Comparison of ENCODE assay signal across 28 cellular contexts in genomic region chr3:138054057-138054456, GRCh38. TPM values are rescaled to one million over a fixed set of nuclear protein-coding genes. Genes with fewer than 3 reads are reported as not detected.
DNase-seq lines count a peak whose midpoint lies in the region; ATAC-seq, FAIRE-seq and TF ChIP-seq lines count a peak whose summit lies in the region.
"Had no signal": no experiment of that assay in that cellular context is flagged by ENCODE, and none has a peak within 500 bp of the region (broad histone marks: within the 10 kb centered on the region; RNA-seq: fewer than 3 reads in every experiment).

No MANE protein-coding gene starts in this region.

- TF ChIP-seq POLR2A in HepG2 (IDR thresholded peaks at IDR 0.05; ENCODE audit: insufficient read depth in 1 of 2, low read depth in 2 of 2, low read length in 2 of 2) (no peak), right lobe of liver (IDR thresholded peaks at IDR 0.05) (no peak), K562 (conservative IDR thresholded peaks at IDR 0.05) (no peak)

- no TSS peak for BruUV-seq in HepG2 (replicated peaks; lab: Mats Ljungman, UMichigan)
- no TSS peak for BruUV-seq in K562 (replicated peaks; lab: Mats Ljungman, UMichigan)
- no TSS peak for BruUV-seq in PC-3 (replicated peaks; lab: Mats Ljungman, UMichigan)

- DNase-seq in HepG2 (ENCODE audit: low spot score) (no peak), right lobe of liver (no peak), K562 (ENCODE audit: extremely low read depth in 1 of 4, low spot score in 3 of 4) (no peak), PC-3 (no peak), substantia nigra (lab: John Stamatoyannopoulos, UW) (no peak)
- DNase-seq: ACHN; BE2C; C1 segment of cervical spinal cord; CD4-positive, alpha-beta memory T cell; CD4-positive, CD25-positive, alpha-beta regulatory T cell; CD8-positive, alpha-beta memory T cell; COR-L47; DMS 273 treated with DMSO at 0.1 percent for 48 hours; DMS153; DMS53; DMS79; DND-41; EL; GDM1 had no signal

- no peaks in the 10 kb centered on the region for H3F3A ChIP-seq in PC-3 (ENCODE audit: low read length, unreplicated experiment)

- H3K4me3 ChIP-seq in HepG2 (replicated peaks in 1 of 3; ENCODE audit: insufficient read depth in 1 of 3, low read depth in 2 of 3, low read length in 3 of 3) (no peak overlapping the region), right lobe of liver (no peak overlapping the region), K562 (no peak overlapping the region), PC-3 (ENCODE audit: low read length) (no peak overlapping the region)
- H3K4me3 ChIP-seq: BLaER1, GM12878 had no signal

- FAIRE-seq in HepG2 (lab: Jason Lieb, UNC) (no peak), K562 (lab: Jason Lieb, UNC) (no peak)
- FAIRE-seq: GM12878, GM19239 had no signal

- no peak for TF ChIP-seq EP300 in HepG2 (IDR thresholded peaks at IDR 0.05; ENCODE audit: low read depth in 2 of 2, low read length in 2 of 2)
- no peak for TF ChIP-seq EP300 in HepG2 (CRISPR knock-in tag; IDR thresholded peaks at IDR 0.05; ENCODE audit: borderline replicate concordance)
- TF ChIP-seq EP300 in K562 (IDR thresholded peaks at IDR 0.05; ENCODE audit: low read length): no peak

- H3K27ac ChIP-seq in HepG2 (ENCODE audit: extremely low read length, insufficient read depth, low read length) (no peak overlapping the region), right lobe of liver (no peak overlapping the region), K562 (ENCODE audit: extremely low read depth, low read depth, low read length) (no peak overlapping the region), PC-3 (ENCODE audit: low read length) (no peak overlapping the region), substantia nigra (ENCODE audit: low read depth, low read length, poor library complexity, severe bottlenecking) (no peak overlapping the region)
- H3K27ac ChIP-seq: 22Rv1, BLaER1 had no signal

- no peak overlapping the region for H3K4me2 ChIP-seq in HepG2 (ENCODE audit: low read depth, low read length)
- no peak overlapping the region for H3K4me2 ChIP-seq in K562 (ENCODE audit: insufficient read depth, low read length)
- no peak overlapping the region for H3K4me2 ChIP-seq in PC-3 (ENCODE audit: low read length)
- H3K4me2 ChIP-seq: BLaER1 had no signal

- no peaks in the 10 kb centered on the region for H3K9me3 ChIP-seq in HepG2 (ENCODE audit: low read length)
- H3K9me3 ChIP-seq in right lobe of liver: no peaks in the 10 kb centered on the region
- no peaks in the 10 kb centered on the region for H3K9me3 ChIP-seq in K562 (replicated peaks; ENCODE audit: control insufficient read depth, insufficient read depth, low read depth, low read length)
- no peaks in the 10 kb centered on the region for H3K9me3 ChIP-seq in PC-3 (ENCODE audit: low read length)
- H3K9me3 ChIP-seq: BE2C, BLaER1 had no signal

- H3K36me3 ChIP-seq in HepG2 (replicated peaks in 1 of 2; ENCODE audit: control insufficient read depth in 1 of 2, insufficient read depth in 2 of 2, low read length in 2 of 2) (no peaks in the 10 kb centered on the region), right lobe of liver (no peaks in the 10 kb centered on the region), K562 (ENCODE audit: control insufficient read depth, insufficient read depth, low read length) (no peaks in the 10 kb centered on the region), PC-3 (ENCODE audit: low read depth, low read length) (no peaks in the 10 kb centered on the region)
- H3K36me3 ChIP-seq: BE2C, BLaER1 had no signal

- TF ChIP-seq CTCF in HepG2 (CRISPR knock-in tag; IDR thresholded peaks at IDR 0.05) (no peak), right lobe of liver (IDR thresholded peaks at IDR 0.05) (no peak), K562 (IDR thresholded peaks at IDR 0.05 in 2 of 3, conservative IDR thresholded peaks at IDR 0.05 in 1 of 3; ENCODE audit: insufficient read depth in 2 of 3, low read depth in 1 of 3, low read length in 3 of 3) (no peak), PC-3 (conservative IDR thresholded peaks at IDR 0.05; ENCODE audit: low read depth, low read length) (no peak)

- H2AFZ ChIP-seq in HepG2 (ENCODE audit: low read length): no peak overlapping the region
- no peak overlapping the region for H2AFZ ChIP-seq in K562 (ENCODE audit: low read depth, low read length)
- H2AFZ ChIP-seq in PC-3 (ENCODE audit: low read length): no peak overlapping the region

- TF ChIP-seq RAD21 in HepG2 (CRISPR knock-in tag; IDR thresholded peaks at IDR 0.05) (no peak), K562 (CRISPR knock-in tag; conservative IDR thresholded peaks at IDR 0.05 in 1 of 2, IDR thresholded peaks at IDR 0.05 in 1 of 2) (no peak)

- H3K27me3 ChIP-seq in HepG2 (ENCODE audit: control insufficient read depth in 1 of 2, insufficient read depth in 2 of 2, low read length in 2 of 2): no peaks in the 10 kb centered on the region
- H3K27me3 ChIP-seq in right lobe of liver: no peaks in the 10 kb centered on the region
- no peaks in the 10 kb centered on the region for H3K27me3 ChIP-seq in K562 (ENCODE audit: control insufficient read depth in 2 of 2, insufficient read depth in 2 of 2, low read length in 2 of 2)
- H3K27me3 ChIP-seq in PC-3 (ENCODE audit: low read length): no peaks in the 10 kb centered on the region
- H3K27me3 ChIP-seq: BE2C, BLaER1 had no signal

- H3K9me2 ChIP-seq in PC-3 (replicated peaks; ENCODE audit: low read length): no peaks in the 10 kb centered on the region

- no peaks in the 10 kb centered on the region for H3K79me2 ChIP-seq in HepG2 (ENCODE audit: insufficient read depth, low read length)
- H3K79me2 ChIP-seq in K562 (ENCODE audit: control insufficient read depth, insufficient read depth, low read length): no peaks in the 10 kb centered on the region
- H3K79me2 ChIP-seq in PC-3 (ENCODE audit: low read length): no peaks in the 10 kb centered on the region

- H3K9me1 ChIP-seq in K562 (ENCODE audit: control insufficient read depth, insufficient read depth, low read length): no peaks in the 10 kb centered on the region

- 81% methylated on average over 1 of the region's 1 CpG for WGBS in HepG2 (ENCODE audit: low lambda C conversion rate)
- 100% methylated on average over 1 of the region's 1 CpG for WGBS in right lobe of liver (ENCODE audit: insufficient coverage, low coverage, low lambda C conversion rate, missing lambda C conversion rate)
- 0% methylated on average over 1 of the region's 1 CpG for WGBS in K562 (ENCODE audit: insufficient coverage, low coverage, missing lambda C conversion rate)

- in situ Hi-C loops in HepG2 (cut with HindIII; ENCODE audit: extremely low pct_ligation_motif_present, low pct_unique_long_range_greater_than_20kb): no loop called here
- in situ Hi-C loops in K562 (cut with MboI): loop anchor here (25.0 kb wide), 1 partner anchor 883 kb away; the partner anchor contains the start of genes FOXL2 and FOXL2NB

- intact Hi-C loops in HepG2 (cut with micrococcal nuclease; ENCODE audit: unreplicated experiment) (no loop called here), right lobe of liver (cut with DNase I) (no loop called here), K562 (cut with micrococcal nuclease) (no loop called here), PC-3 (cut with micrococcal nuclease) (loop anchor here (5.0 kb wide), 1 partner anchor 932 kb away; no protein-coding TSS in a partner anchor)

- H3K4me1 ChIP-seq in HepG2 (ENCODE audit: insufficient read depth, low read length): no peaks in the 10 kb centered on the region
- H3K4me1 ChIP-seq in right lobe of liver: no peaks in the 10 kb centered on the region
- H3K4me1 ChIP-seq in K562 (replicated peaks in 1 of 2; ENCODE audit: control insufficient read depth in 2 of 2, insufficient read depth in 2 of 2, low read length in 2 of 2): no peaks in the 10 kb centered on the region
- no peaks in the 10 kb centered on the region for H3K4me1 ChIP-seq in PC-3 (ENCODE audit: insufficient read depth, low read length)
- H3K4me1 ChIP-seq: BE2C, BLaER1 had no signal

- POLR2A ChIA-PET in HepG2 (lab: Yijun Ruan, JAX): no interaction called here
- POLR2A ChIA-PET in K562 (lab: Yijun Ruan, JAX): no interaction called here
- POLR2A ChIA-PET in PC-3 (lab: Charles Lee; ENCODE audit: unreplicated experiment): interaction anchor here (0.7 kb wide), 1 partner anchor 291 kb away, joined by 3 read pairs; no protein-coding TSS in a partner anchor

- no peaks in the 10 kb centered on the region for H4K20me1 ChIP-seq in HepG2 (ENCODE audit: insufficient read depth, low read length)
- no peaks in the 10 kb centered on the region for H4K20me1 ChIP-seq in K562 (replicated peaks; ENCODE audit: control insufficient read depth, insufficient read depth, low read length)
- no peaks in the 10 kb centered on the region for H4K20me1 ChIP-seq in PC-3 (ENCODE audit: low read length)
- H4K20me1 ChIP-seq: BLaER1 had no signal

- ATAC-seq in HepG2 (no peak), right lobe of liver (no peak), K562 (no peak), PC-3 (no peak)
- ATAC-seq: GM12878 had no signal

- CTCF ChIA-PET in HepG2 (lab: Yijun Ruan, JAX; ENCODE audit: low intra/inter-chr PET ratio, low total read pairs): no interaction called here
- CTCF ChIA-PET in K562 (lab: Yijun Ruan, JAX; ENCODE audit: low intra/inter-chr PET ratio): no interaction called here
- CTCF ChIA-PET in PC-3 (lab: Charles Lee): no interaction called here

- no peak overlapping the region for H3K9ac ChIP-seq in HepG2 (ENCODE audit: insufficient read depth, low read depth, low read length)
- no peak overlapping the region for H3K9ac ChIP-seq in K562 (ENCODE audit: insufficient read depth in 1 of 2, low read depth in 2 of 2, low read length in 2 of 2)
- H3K9ac ChIP-seq in PC-3 (ENCODE audit: low read length): no peak overlapping the region
- H3K9ac ChIP-seq: BLaER1 had no signal

RNA-seq across cellular contexts. Expression of gene CLDN18, which starts 44.1 kb away (rescaled TPM):
- total RNA-seq in HepG2 (2016; rRNA removed; fragmentation: Illumina TruSeq; extraction: Trizol): not detected in 2 replicates
- not detected in 2 replicates for total RNA-seq in HepG2 (2016; cell fraction: cytosol; rRNA removed; fragmentation: Illumina TruSeq; extraction: Trizol; ENCODE audit: low read depth)
- not detected in 2 replicates for total RNA-seq in HepG2 (2016; cell fraction: insoluble cytoplasmic fraction; rRNA removed; fragmentation: Illumina TruSeq; extraction: Trizol)
- not detected in 2 replicates for total RNA-seq in HepG2 (2016; cell fraction: membrane; rRNA removed; fragmentation: Illumina TruSeq; extraction: Trizol)
- not detected in 2 replicates for total RNA-seq in HepG2 (2016; cell fraction: nucleus; rRNA removed; fragmentation: Illumina TruSeq; extraction: Trizol)
- not detected in 2 replicates for polyA plus RNA-seq in HepG2 (2011; rRNA removed)
- not detected in 2 replicates for polyA plus RNA-seq in HepG2 (2011; cell fraction: cytosol; rRNA removed)
- polyA plus RNA-seq in HepG2 (2011; cell fraction: nucleus; rRNA removed): not detected in 2 replicates
- polyA plus RNA-seq in HepG2 (2012): not detected in 2 replicates
- not detected in 2 replicates for polyA plus RNA-seq in HepG2 (2016; cell fraction: cytosol; fragmentation: Illumina TruSeq; extraction: Trizol; ENCODE audit: low read depth)
- not detected in 2 replicates for polyA plus RNA-seq in HepG2 (2016; cell fraction: insoluble cytoplasmic fraction; fragmentation: Illumina TruSeq; extraction: Trizol; ENCODE audit: low read depth)
- not detected in 2 replicates for polyA plus RNA-seq in HepG2 (2016; cell fraction: membrane; fragmentation: Illumina TruSeq; extraction: Trizol; ENCODE audit: low read depth)
- not detected in 2 replicates for polyA plus RNA-seq in HepG2 (2016; cell fraction: nucleus; fragmentation: Illumina TruSeq; extraction: Trizol; ENCODE audit: insufficient read depth, low read depth)
- polyA minus RNA-seq in HepG2 (2011; rRNA and poly(A)+ RNA removed; ENCODE audit: low replicate concordance): not detected in 2 replicates
- polyA minus RNA-seq in HepG2 (2011; cell fraction: cytosol; rRNA and poly(A)+ RNA removed): not detected in 2 replicates
- not detected in 2 replicates for polyA minus RNA-seq in HepG2 (2011; cell fraction: nucleus; rRNA and poly(A)+ RNA removed)
- total RNA-seq in right lobe of liver: not detected
- total RNA-seq in K562 (2011; cell fraction: chromatin; rRNA removed; ENCODE audit: low replicate concordance): not detected in 2 replicates
- total RNA-seq in K562 (2011; cell fraction: nucleolus; rRNA removed): not detected in 2 replicates
- total RNA-seq in K562 (2011; cell fraction: nucleoplasm; rRNA removed): not detected in 2 replicates
- total RNA-seq in K562 (2014; rRNA removed): 0.04 TPM in 1 of 2 replicates, not detected in the other
- not detected in 2 replicates for total RNA-seq in K562 (2014; rRNA removed; fragmentation: Illumina TruSeq; extraction: Trizol)
- total RNA-seq in K562 (2015; rRNA removed; fragmentation: Illumina TruSeq; extraction: Trizol): not detected in 2 replicates
- 0.11 TPM in 2 replicates for total RNA-seq in K562 (2021)
- polyA plus RNA-seq in K562 (2011; rRNA removed): not detected in 2 replicates
- not detected in 2 replicates for polyA plus RNA-seq in K562 (2011; cell fraction: cytosol; rRNA removed)
- polyA plus RNA-seq in K562 (2011; cell fraction: nucleus; rRNA removed): not detected in 2 replicates
- polyA plus RNA-seq in K562 (2012): not detected in 2 replicates
- not detected in 2 replicates for polyA plus RNA-seq in K562 (2014; fragmentation: Illumina TruSeq; extraction: Trizol)
- not detected for polyA plus RNA-seq in K562 (2014; fragmentation: Nextera tagmentation; extraction: Ambion mirVana)
- not detected in 2 replicates for polyA plus RNA-seq in K562 (2014; rRNA removed)
- not detected in 2 replicates for polyA minus RNA-seq in K562 (2011; rRNA and poly(A)+ RNA removed)
- polyA minus RNA-seq in K562 (2011; cell fraction: cytosol; rRNA and poly(A)+ RNA removed): not detected in 2 replicates
- polyA minus RNA-seq in K562 (2011; cell fraction: nucleus; rRNA and poly(A)+ RNA removed): not detected in 2 replicates
- not detected in 2 replicates for total RNA-seq in PC-3 (2014; rRNA removed)
- total RNA-seq: A673; CD4-positive, alpha-beta memory T cell; CD4-positive, CD25-positive, alpha-beta regulatory T cell; CD8-positive, alpha-beta memory T cell; Daoy; G401 had no signal
- polyA plus RNA-seq: AG04450; CD14-positive monocyte; CD4-positive, alpha-beta memory T cell; CD4-positive, CD25-positive, alpha-beta regulatory T cell; CD8-positive, alpha-beta memory T cell had no signal

Comparison
In these comparisons a context has a peak if more than half of its experiments do, and no peak if none do; other contexts are left out.
1. Of the 241 proteins assayed by ChIP-seq in both HepG2 and K562: peak only in HepG2: none; only in K562: MAFG; in both: MAFF and MAFK; in neither: 238.